ENCODE assay signal across 1 cellular context in the genomic region with DNA sequence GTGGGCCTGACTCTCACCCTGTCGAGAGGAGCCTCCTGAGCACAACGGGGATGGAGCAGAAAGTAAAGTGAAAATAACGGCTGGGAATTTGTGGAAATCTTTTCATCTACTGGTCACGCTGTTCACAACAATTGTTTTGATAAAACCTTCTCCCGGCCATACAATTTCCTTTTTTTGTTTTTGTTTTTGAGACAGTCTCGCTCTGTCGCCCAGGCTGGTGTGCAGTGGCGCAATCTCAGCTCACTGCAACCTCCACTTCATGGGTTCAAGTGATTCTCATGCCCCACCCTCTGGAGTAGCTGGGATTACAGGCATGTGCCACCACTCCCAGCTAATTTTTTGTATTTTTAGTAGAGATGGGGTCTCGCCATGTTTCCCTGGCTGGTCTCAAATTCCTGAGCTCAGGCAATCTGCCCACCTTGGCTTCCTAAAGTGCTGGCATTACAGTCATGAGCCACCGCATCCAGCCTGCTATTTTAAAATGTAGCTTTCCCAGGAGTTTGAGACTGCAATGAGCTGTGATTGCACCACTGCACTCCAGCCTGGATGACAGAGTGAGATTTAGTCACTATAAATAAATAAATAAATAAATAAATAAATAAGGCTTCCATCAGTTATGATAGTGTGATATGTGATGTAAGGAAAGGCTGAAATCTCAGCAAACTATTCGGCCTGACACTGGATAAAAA.
TF ChIP-seq lines count a peak whose summit lies in the region.

No MANE protein-coding gene starts in this region.

TF ChIP-seq in GM12878, 131 proteins besides CTCF, POLR2A, EP300 and RAD21 (continued from another document):
- TF ChIP-seq USF2 (IDR thresholded peaks at IDR 0.05; ENCODE audit: borderline replicate concordance, low read depth, low read length) (no peak), YY1 (IDR thresholded peaks at IDR 0.05; ENCODE audit: low read depth, low read length) (no peak), NR2C1 (IDR thresholded peaks at IDR 0.05) (no peak), MTA3 (IDR thresholded peaks at IDR 0.05; ENCODE audit: borderline replicate concordance, low read length) (no peak), JUNB (IDR thresholded peaks at IDR 0.05) (no peak), CBFB (IDR thresholded peaks at IDR 0.05; ENCODE audit: low read depth) (no peak), BCL11A (IDR thresholded peaks at IDR 0.05; ENCODE audit: low read depth, low read length) (no peak), ZBTB11 (CRISPR knock-in tag; IDR thresholded peaks at IDR 0.05) (no peak), POLR2AphosphoS2 (IDR thresholded peaks at IDR 0.05; ENCODE audit: low read depth, low read length) (no peak), HCFC1 (IDR thresholded peaks at IDR 0.05; ENCODE audit: low read length) (no peak), SREBF2 (IDR thresholded peaks at IDR 0.05; ENCODE audit: low read length) (no peak)
- TF ChIP-seq, protein P1, sequence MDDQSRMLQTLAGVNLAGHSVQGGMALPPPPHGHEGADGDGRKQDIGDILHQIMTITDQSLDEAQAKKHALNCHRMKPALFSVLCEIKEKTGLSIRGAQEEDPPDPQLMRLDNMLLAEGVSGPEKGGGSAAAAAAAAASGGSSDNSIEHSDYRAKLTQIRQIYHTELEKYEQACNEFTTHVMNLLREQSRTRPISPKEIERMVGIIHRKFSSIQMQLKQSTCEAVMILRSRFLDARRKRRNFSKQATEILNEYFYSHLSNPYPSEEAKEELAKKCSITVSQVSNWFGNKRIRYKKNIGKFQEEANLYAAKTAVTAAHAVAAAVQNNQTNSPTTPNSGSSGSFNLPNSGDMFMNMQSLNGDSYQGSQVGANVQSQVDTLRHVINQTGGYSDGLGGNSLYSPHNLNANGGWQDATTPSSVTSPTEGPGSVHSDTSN (IDR thresholded peaks at IDR 0.05; ENCODE audit: insufficient replicate concordance, low read depth, low read length): no peak
- TF ChIP-seq, protein P2, sequence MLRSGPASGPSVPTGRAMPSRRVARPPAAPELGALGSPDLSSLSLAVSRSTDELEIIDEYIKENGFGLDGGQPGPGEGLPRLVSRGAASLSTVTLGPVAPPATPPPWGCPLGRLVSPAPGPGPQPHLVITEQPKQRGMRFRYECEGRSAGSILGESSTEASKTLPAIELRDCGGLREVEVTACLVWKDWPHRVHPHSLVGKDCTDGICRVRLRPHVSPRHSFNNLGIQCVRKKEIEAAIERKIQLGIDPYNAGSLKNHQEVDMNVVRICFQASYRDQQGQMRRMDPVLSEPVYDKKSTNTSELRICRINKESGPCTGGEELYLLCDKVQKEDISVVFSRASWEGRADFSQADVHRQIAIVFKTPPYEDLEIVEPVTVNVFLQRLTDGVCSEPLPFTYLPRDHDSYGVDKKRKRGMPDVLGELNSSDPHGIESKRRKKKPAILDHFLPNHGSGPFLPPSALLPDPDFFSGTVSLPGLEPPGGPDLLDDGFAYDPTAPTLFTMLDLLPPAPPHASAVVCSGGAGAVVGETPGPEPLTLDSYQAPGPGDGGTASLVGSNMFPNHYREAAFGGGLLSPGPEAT (IDR thresholded peaks at IDR 0.05; ENCODE audit: low read depth): no peak
